Comparison of ENCODE assay signal across 17 cellular contexts in genomic region chr2:233140913-233141469, GRCh38.
DNase-seq lines count a peak whose midpoint lies in the region; ATAC-seq and TF ChIP-seq lines count a peak whose summit lies in the region.
"Had no signal": no experiment of that assay in that cellular context is flagged by ENCODE, and none has a peak within 500 bp of the region (broad histone marks: within the 10 kb centered on the region; RNA-seq: fewer than 3 reads in every experiment).

No MANE protein-coding gene starts in this region.

- peaks cover 18% of the 10 kb centered on the region for H3K36me3 Mint-ChIP-seq in activated naive CD8-positive, alpha-beta T cell
- peaks cover 41% of the 10 kb centered on the region for H3K36me3 Mint-ChIP-seq in activated naive CD8-positive, alpha-beta T cell treated with anti-CD3 and anti-CD28 coated beads for 36 hours
- peaks cover 19% of the 10 kb centered on the region for H3K36me3 Mint-ChIP-seq in T-helper 17 cell (ENCODE audit: low read depth)
- H3K36me3 Mint-ChIP-seq in stimulated activated memory B cell treated with anti-CD40 and anti-IgM and Interleukin-4, amounts not matched to agents 10 μg/mL and 1 μg/mL and 100 μg/mL, for 72 hours: peaks cover 73% of the 10 kb centered on the region

- peaks cover 4% of the 10 kb centered on the region; the same call in 1 of the 2 replicates for H3K4me1 ChIP-seq in iPS DF 6.9 (ENCODE audit: control insufficient read depth, insufficient read depth, low read length)
- H3K4me1 ChIP-seq: body of pancreas, vagina had no signal

- no CpG with 5 or more reads among the region's 11 CpGs for WGBS in iPS DF 6.9 (ENCODE audit: insufficient coverage, insufficient read length)

- H3K4me1 Mint-ChIP-seq in activated naive CD8-positive, alpha-beta T cell (ENCODE audit: low read depth): peaks cover 35% of the 10 kb centered on the region
- peaks cover 29% of the 10 kb centered on the region for H3K4me1 Mint-ChIP-seq in activated naive CD8-positive, alpha-beta T cell treated with anti-CD3 and anti-CD28 coated beads for 36 hours
- H3K4me1 Mint-ChIP-seq in T-helper 17 cell: peaks cover 42% of the 10 kb centered on the region
- peaks cover 57% of the 10 kb centered on the region for H3K4me1 Mint-ChIP-seq in stimulated activated memory B cell treated with anti-CD40 and anti-IgM and Interleukin-4, amounts not matched to agents 10 μg/mL and 1 μg/mL and 100 μg/mL, for 72 hours

- H3K4me3 Mint-ChIP-seq in activated naive CD8-positive, alpha-beta T cell: no peak overlapping the region
- no peak overlapping the region for H3K4me3 Mint-ChIP-seq in activated naive CD8-positive, alpha-beta T cell treated with anti-CD3 and anti-CD28 coated beads for 36 hours
- H3K4me3 Mint-ChIP-seq in T-helper 17 cell: peak overlapping the region; percentile 72
- H3K4me3 Mint-ChIP-seq in stimulated activated memory B cell treated with anti-CD40 and anti-IgM and Interleukin-4, amounts not matched to agents 10 μg/mL and 1 μg/mL and 100 μg/mL, for 72 hours: no peak overlapping the region
- H3K4me3 Mint-ChIP-seq: activated naive CD4-positive, alpha-beta T cell treated with anti-CD3 and anti-CD28 coated beads for 36 hours; neural crest cell had no signal

- H3K9me3 Mint-ChIP-seq in activated naive CD8-positive, alpha-beta T cell (ENCODE audit: low read depth): no peaks in the 10 kb centered on the region
- H3K9me3 Mint-ChIP-seq in activated naive CD8-positive, alpha-beta T cell treated with anti-CD3 and anti-CD28 coated beads for 36 hours: no peaks in the 10 kb centered on the region
- H3K9me3 Mint-ChIP-seq in stimulated activated memory B cell treated with anti-CD40 and anti-IgM and Interleukin-4, amounts not matched to agents 10 μg/mL and 1 μg/mL and 100 μg/mL, for 72 hours: peaks cover 6% of the 10 kb centered on the region
- H3K9me3 Mint-ChIP-seq: activated naive CD4-positive, alpha-beta T cell treated with anti-CD3 and anti-CD28 coated beads for 36 hours had no signal

- peak overlapping the region; percentile 62 for H3K27ac Mint-ChIP-seq in activated naive CD8-positive, alpha-beta T cell
- no peak overlapping the region for H3K27ac Mint-ChIP-seq in activated naive CD8-positive, alpha-beta T cell treated with anti-CD3 and anti-CD28 coated beads for 36 hours
- H3K27ac Mint-ChIP-seq in T-helper 17 cell: peak overlapping the region; percentile 91
- peak overlapping the region; percentile 80 for H3K27ac Mint-ChIP-seq in stimulated activated memory B cell treated with anti-CD40 and anti-IgM and Interleukin-4, amounts not matched to agents 10 μg/mL and 1 μg/mL and 100 μg/mL, for 72 hours
- H3K27ac Mint-ChIP-seq: activated naive CD4-positive, alpha-beta T cell treated with anti-CD3 and anti-CD28 coated beads for 36 hours had no signal

- H3K27ac ChIP-seq in iPS DF 6.9 (ENCODE audit: low read length): peak overlapping the region; percentile 60
- H3K27ac ChIP-seq: body of pancreas, vagina, VCaP had no signal

- no peak overlapping the region for H3K4me3 ChIP-seq in iPS DF 6.9 (ENCODE audit: low read length)
- H3K4me3 ChIP-seq: body of pancreas, vagina had no signal

- no peaks in the 10 kb centered on the region for H3K27me3 ChIP-seq in iPS DF 6.9 (ENCODE audit: control insufficient read depth, insufficient read depth, low read length)
- H3K27me3 ChIP-seq: body of pancreas, vagina had no signal

- no peaks in the 10 kb centered on the region for H3K27me3 Mint-ChIP-seq in activated naive CD8-positive, alpha-beta T cell
- no peaks in the 10 kb centered on the region for H3K27me3 Mint-ChIP-seq in activated naive CD8-positive, alpha-beta T cell treated with anti-CD3 and anti-CD28 coated beads for 36 hours
- no peaks in the 10 kb centered on the region for H3K27me3 Mint-ChIP-seq in T-helper 17 cell
- no peaks in the 10 kb centered on the region for H3K27me3 Mint-ChIP-seq in stimulated activated memory B cell treated with anti-CD40 and anti-IgM and Interleukin-4, amounts not matched to agents 10 μg/mL and 1 μg/mL and 100 μg/mL, for 72 hours

- H3K36me3 ChIP-seq in iPS DF 6.9 (ENCODE audit: control insufficient read depth, insufficient read depth, low read length): no peaks in the 10 kb centered on the region
- H3K36me3 ChIP-seq: vagina had no signal

- ATAC-seq in T-helper 17 cell (no peak), SK-N-SH treated with all-trans-retinoic acid at 6 μM for 48 hours (no peak)
- no peak for ATAC-seq in stimulated activated memory B cell treated with anti-CD40 and anti-IgM and Interleukin-4, amounts not matched to agents 10 μg/mL and 1 μg/mL and 100 μg/mL, for 72 hours
- ATAC-seq: body of pancreas had no signal

- no peak for DNase-seq in activated naive CD8-positive, alpha-beta T cell treated with anti-CD3 and anti-CD28 coated beads for 36 hours
- DNase-seq in T-helper 17 cell (no peak), iPS DF 6.9 (ENCODE audit: low read depth, low spot score) (no peak), NCI-H1930 (lab: John Stamatoyannopoulos, UW) (no peak), NCI-H510A (lab: John Stamatoyannopoulos, UW) (no peak)
- DNase-seq: activated naive CD4-positive, alpha-beta T cell treated with anti-CD3 and anti-CD28 coated beads for 36 hours; body of pancreas; dermis blood vessel endothelial cell; kidney; mesenchymal stem cell; NCI-H226 had no signal

- H3K9me3 ChIP-seq in T-helper 17 cell (ENCODE audit: control insufficient read depth, low read length, poor library complexity, severe bottlenecking) (no peaks in the 10 kb centered on the region), iPS DF 6.9 (ENCODE audit: control insufficient read depth, insufficient read depth, low read length) (no peaks in the 10 kb centered on the region)
- H3K9me3 ChIP-seq: vagina had no signal

TF ChIP-seq in SK-N-SH treated with all-trans-retinoic acid at 6 μM for 48 hours, 23 proteins besides CTCF, POLR2A, EP300 and RAD21:
- TF ChIP-seq RARB (CRISPR knock-in tag; IDR thresholded peaks at IDR 0.05) (no peak), CSDC2 (CRISPR knock-in tag; IDR thresholded peaks at IDR 0.05) (no peak), ESRRG (CRISPR knock-in tag; IDR thresholded peaks at IDR 0.05) (no peak), GLIS3 (CRISPR knock-in tag; IDR thresholded peaks at IDR 0.05) (no peak), ZNF8 (CRISPR knock-in tag; IDR thresholded peaks at IDR 0.05) (no peak), ZNF70 (CRISPR knock-in tag; IDR thresholded peaks at IDR 0.05) (no peak), PPARA (CRISPR knock-in tag; IDR thresholded peaks at IDR 0.05; ENCODE audit: borderline replicate concordance) (no peak), ZFP30 (CRISPR knock-in tag; IDR thresholded peaks at IDR 0.05) (no peak), BACH2 (CRISPR knock-in tag; IDR thresholded peaks at IDR 0.05; ENCODE audit: borderline replicate concordance) (no peak), TCF4 (CRISPR knock-in tag; IDR thresholded peaks at IDR 0.05; ENCODE audit: borderline replicate concordance) (no peak), SNAI2 (CRISPR knock-in tag; IDR thresholded peaks at IDR 0.05) (no peak)
